25 cellular contexts compared by ENCODE assay signal in genomic region chr11:23497040-23497439, GRCh38.
"Had no signal": no experiment of that assay in that cellular context is flagged by ENCODE, and none has a peak within 500 bp of the region (broad histone marks: within the 10 kb centered on the region; RNA-seq: fewer than 3 reads in every experiment).

No MANE protein-coding gene starts in this region.

- H3K9me3 ChIP-seq: esophagus muscularis mucosa, psoas muscle, stomach, tibial artery, upper lobe of right lung had no signal

- H2AFZ ChIP-seq: neural progenitor cell, parathyroid adenoma had no signal

- H3K27me3 ChIP-seq: esophagus muscularis mucosa, foreskin keratinocyte, heart left ventricle, neural progenitor cell, stomach, tibial artery, upper lobe of right lung had no signal

- H3K27ac ChIP-seq: esophagus muscularis mucosa, foreskin keratinocyte, heart left ventricle, neural progenitor cell, parathyroid adenoma, psoas muscle, stomach, tibial artery, upper lobe of right lung had no signal

- H3K79me2 ChIP-seq: parathyroid adenoma had no signal

- H3K4me2 ChIP-seq: neural progenitor cell had no signal

- H3K36me3 ChIP-seq: esophagus muscularis mucosa, heart left ventricle, neural progenitor cell, stomach, tibial artery, upper lobe of right lung had no signal

- ATAC-seq: activated naive CD8-positive, alpha-beta T cell treated with anti-CD3 and anti-CD28 coated beads, Interleukin-2, amount 50 U/mL, for 24 hours; activated T-cell treated with anti-CD3 and anti-CD28 coated beads, Interleukin-2, amount 50 U/mL, for 4 hours; activated T-helper 17 cell treated with anti-CD3 and anti-CD28 coated beads, Interleukin-2, amount 50 U/mL, for 72 hours; foreskin keratinocyte; heart left ventricle; naive thymus-derived CD8-positive, alpha-beta T cell; psoas muscle; stimulated activated naive B cell treated with anti-CD40 and anti-IgM and Interleukin-4, amounts not matched to agents 10 μg/mL and 1 μg/mL and 100 μg/mL, for 72 hours; WTC11 had no signal

- H3K4me3 ChIP-seq: esophagus muscularis mucosa, heart left ventricle, neural progenitor cell, psoas muscle, stomach, tibial artery, upper lobe of right lung had no signal

- H3K9ac ChIP-seq: neural progenitor cell, parathyroid adenoma had no signal

- FAIRE-seq: TTC549 had no signal

- H3K4me1 ChIP-seq: esophagus muscularis mucosa, foreskin keratinocyte, heart left ventricle, neural progenitor cell, parathyroid adenoma, psoas muscle, stomach, upper lobe of right lung had no signal

- DNase-seq: activated CD4-positive, alpha-beta memory T cell treated with anti-CD3 and anti-CD28 coated beads, Interleukin-2, amount 10 ng/mL, durations not matched to agents 7 days and 5 days; activated CD4-positive, alpha-beta T cell treated with anti-CD3 and anti-CD28 coated beads for 1 hour; activated CD4-positive, alpha-beta T cell treated with anti-CD3 and anti-CD28 coated beads, Interleukin-2, amount 10 ng/mL, durations not matched to agents 7 days and 5 days; activated naive CD8-positive, alpha-beta T cell treated with anti-CD3 and anti-CD28 coated beads, Interleukin-2, amount 50 U/mL, for 24 hours; activated T-cell treated with anti-CD3 and anti-CD28 coated beads, Interleukin-2, amount 50 U/mL, for 4 hours; amygdala; central memory CD4-positive, alpha-beta T cell; endodermal cell; foreskin keratinocyte; heart left ventricle; naive thymus-derived CD8-positive, alpha-beta T cell; occipital lobe; psoas muscle; stimulated activated CD4-positive, alpha-beta T cell treated with anti-CD3 and anti-CD28 coated beads, Interleukin-15, amount 100 ng/mL, for 24 hours; stimulated activated CD4-positive, alpha-beta T cell treated with anti-CD3 and anti-CD28 coated beads, Interleukin-2, amount 100 ng/mL, for 24 hours; stimulated activated naive B cell treated with anti-CD40 and anti-IgM and Interleukin-4, amounts not matched to agents 10 μg/mL and 1 μg/mL and 100 μg/mL, for 72 hours; stomach; tibial artery; upper lobe of right lung had no signal
